ENCODE assay signal across 22 cellular contexts in the genomic region with DNA sequence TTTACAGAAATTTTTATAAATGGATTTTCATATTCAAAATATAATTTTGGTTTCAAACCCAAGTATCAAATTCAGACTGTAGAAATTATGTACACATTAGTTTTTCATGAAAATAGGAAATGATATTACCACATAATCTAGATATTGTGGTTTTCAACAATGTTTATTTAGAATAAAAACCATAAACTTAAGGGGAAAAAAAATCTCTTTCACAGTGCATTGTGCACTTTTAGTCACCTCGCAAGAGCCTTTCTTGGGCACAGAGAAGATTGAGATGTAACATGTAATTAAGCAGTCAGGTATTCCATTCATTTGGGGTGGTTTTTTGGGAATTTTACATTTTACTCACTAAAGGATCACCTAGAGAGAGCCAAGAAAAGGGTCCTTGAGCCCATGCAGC.
"Had no signal": no experiment of that assay in that cellular context is flagged by ENCODE, and none has a peak within 500 bp of the region (broad histone marks: within the 10 kb centered on the region; RNA-seq: fewer than 3 reads in every experiment).

No MANE protein-coding gene starts in this region.

- H3K27me3 ChIP-seq: heart left ventricle, left lung, spleen, transverse colon, uterus had no signal

- ATAC-seq: heart left ventricle; left lung; lower lobe of right lung; naive thymus-derived CD8-positive, alpha-beta T cell; right cardiac atrium; T-helper 17 cell; WTC11 had no signal

- DNase-seq: activated CD4-positive, alpha-beta memory T cell treated with anti-CD3 and anti-CD28 coated beads, Interleukin-2, amount 10 ng/mL, durations not matched to agents 7 days and 5 days; activated CD4-positive, alpha-beta T cell treated with anti-CD3 and anti-CD28 coated beads for 1 hour; activated CD4-positive, alpha-beta T cell treated with anti-CD3 and anti-CD28 coated beads, Interleukin-2, amount 10 ng/mL, durations not matched to agents 7 days and 5 days; activated CD8-positive, alpha-beta memory T cell treated with anti-CD3 and anti-CD28 coated beads, Interleukin-2, amount 50 U/mL, for 48 hours; activated naive CD8-positive, alpha-beta T cell treated with anti-CD3 and anti-CD28 coated beads, Interleukin-2, amount 50 U/mL, for 24 hours; activated T-cell treated with anti-CD3 and anti-CD28 coated beads, Interleukin-2, amount 50 U/mL, for 4 hours; effector memory CD4-positive, alpha-beta T cell; heart left ventricle; hypothalamus; left lung; lower lobe of right lung; mesenchymal stem cell; naive thymus-derived CD8-positive, alpha-beta T cell; spleen; stimulated activated naive CD4-positive, alpha-beta T cell treated with Interleukin-2 at 50 U/mL for 16 hours; T-helper 17 cell; transverse colon; uterus had no signal

- H3K4me3 ChIP-seq: heart left ventricle, left lung, lower lobe of right lung, spleen, transverse colon, uterus had no signal

- H3K9me3 ChIP-seq: heart left ventricle, left lung, lower lobe of right lung, spleen, transverse colon, uterus had no signal

- H3K27ac ChIP-seq: heart left ventricle, left lung, lower lobe of right lung, spleen, transverse colon, uterus had no signal

- FAIRE-seq: bronchial epithelial cell, colon had no signal

- H3K4me1 ChIP-seq: heart left ventricle, left lung, lower lobe of right lung, spleen, transverse colon, uterus had no signal

- H3K36me3 ChIP-seq: heart left ventricle, left lung, lower lobe of right lung, spleen, transverse colon, uterus had no signal
